In the genomic region with DNA sequence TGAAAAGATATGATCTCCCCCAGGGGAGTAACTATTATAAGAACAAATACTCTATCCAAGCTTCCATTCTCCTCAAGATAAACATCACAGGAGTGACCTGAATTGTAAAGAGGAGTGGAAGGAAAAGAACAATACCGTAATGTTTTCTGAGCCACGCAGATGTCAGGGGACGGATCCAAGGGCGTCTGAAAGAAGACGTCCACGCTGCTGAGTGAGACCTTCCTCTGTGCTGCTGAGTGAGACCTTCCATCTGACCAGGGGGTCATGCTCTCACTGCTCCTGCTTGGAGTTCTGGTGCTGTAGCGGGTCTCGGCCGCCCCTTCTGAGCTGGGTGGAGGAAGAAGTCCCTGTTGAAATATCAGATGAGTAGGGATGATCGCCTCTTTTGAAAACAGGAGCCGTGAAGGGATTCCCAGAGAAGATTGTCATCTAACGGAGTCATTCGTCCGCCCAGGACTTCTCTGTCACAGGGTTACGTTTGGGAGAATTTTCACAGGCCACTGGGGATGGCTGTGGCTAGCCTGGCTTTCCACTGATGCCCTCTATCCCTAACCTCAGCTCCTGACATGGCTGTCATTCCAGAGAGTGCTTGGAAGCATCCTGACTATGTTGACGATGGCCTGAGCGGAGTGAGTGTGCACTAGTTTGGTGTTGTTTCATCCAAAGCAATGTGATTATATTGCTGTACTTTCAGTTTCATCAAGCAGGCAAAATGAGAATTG, we compare ENCODE assay signal across 23 cellular contexts.
A peak's percentile ranks its signal among the peaks of the same experiment; 100 is the strongest.
DNase-seq lines count a peak whose midpoint lies in the region; ATAC-seq, FAIRE-seq and TF ChIP-seq lines count a peak whose summit lies in the region.
"Had no signal": no experiment of that assay in that cellular context is flagged by ENCODE, and none has a peak within 500 bp of the region (broad histone marks: within the 10 kb centered on the region; RNA-seq: fewer than 3 reads in every experiment).

No MANE protein-coding gene starts in this region.

- no peak overlapping the region for H3K27ac ChIP-seq in foreskin keratinocyte
- H3K27ac ChIP-seq: prostate gland, suprapubic skin had no signal

- H3K27me3 ChIP-seq in foreskin keratinocyte: no peaks in the 10 kb centered on the region
- H3K27me3 ChIP-seq: suprapubic skin had no signal

- peaks cover 10% of the 10 kb centered on the region for H3K4me1 ChIP-seq in foreskin keratinocyte
- H3K4me1 ChIP-seq: prostate gland, suprapubic skin had no signal

- in situ Hi-C loops in SK-MEL-5 (cut with HindIII; ENCODE audit: low pct_unique_long_range_greater_than_20kb, low sequenced_read_pairs): no loop called here
- in situ Hi-C loops in KBM-7 (cut with MboI; ENCODE audit: low pct_unique_long_range_greater_than_20kb, low sequenced_read_pairs): loop anchor here (10.0 kb wide), 1 partner anchor 54 kb away; no protein-coding TSS in a partner anchor

- DNase-seq in Ammon's horn (ENCODE audit: low spot score) (peak; percentile 85), SK-MEL-5 (ENCODE audit: low read depth, low spot score) (peak; percentile 32), globus pallidus (ENCODE audit: low spot score) (peak; percentile 87), nucleus accumbens (lab: John Stamatoyannopoulos, UW) (peak in 31 of 56 donors; percentile 27 to 80 (median 53)), KBM-7 (no peak), foreskin keratinocyte (no peak), HTR-8/SVneo (ENCODE audit: insufficient read length, low spot score) (no peak)
- DNase-seq: activated CD4-positive, alpha-beta T cell treated with anti-CD3 and anti-CD28 coated beads, Interleukin-2, amount 50 U/mL, for 1 hour; activated CD8-positive, alpha-beta memory T cell treated with anti-CD3 and anti-CD28 coated beads, Interleukin-2, amount 50 U/mL, for 48 hours; activated effector memory CD4-positive, alpha-beta T cell treated with Interleukin-2 at 50 U/mL for 16 hours; CD4-positive, alpha-beta T cell; DMS153; effector memory CD4-positive, alpha-beta T cell; H7; kidney; naive B cell; NCI-H146; NCI-H446 treated with DMSO at 0.1 percent for 48 hours had no signal

- no peak for ATAC-seq in HG03196 (IDR thresholded peaks at IDR 0.05; ENCODE audit: unreplicated experiment)
- ATAC-seq in foreskin keratinocyte: no peak
- ATAC-seq: GM12878 had no signal

- FAIRE-seq in HTR-8/SVneo (lab: Jason Lieb, UNC): no peak
- FAIRE-seq: GM12878, kidney, TTC549 had no signal

- no peak for TF ChIP-seq CTCF in foreskin keratinocyte (conservative IDR thresholded peaks at IDR 0.05)

Comparison
In these comparisons a context has a peak if more than half of its experiments do, and no peak if none do; other contexts are left out.
1. DNase-seq: peak in Ammon's horn (single experiment), SK-MEL-5 (single experiment), globus pallidus (single experiment) and nucleus accumbens (31 of 56); none in KBM-7 (single experiment), foreskin keratinocyte (0 of 2) and HTR-8/SVneo (single experiment).